1 cellular context compared by ENCODE assay signal in the genomic region with DNA sequence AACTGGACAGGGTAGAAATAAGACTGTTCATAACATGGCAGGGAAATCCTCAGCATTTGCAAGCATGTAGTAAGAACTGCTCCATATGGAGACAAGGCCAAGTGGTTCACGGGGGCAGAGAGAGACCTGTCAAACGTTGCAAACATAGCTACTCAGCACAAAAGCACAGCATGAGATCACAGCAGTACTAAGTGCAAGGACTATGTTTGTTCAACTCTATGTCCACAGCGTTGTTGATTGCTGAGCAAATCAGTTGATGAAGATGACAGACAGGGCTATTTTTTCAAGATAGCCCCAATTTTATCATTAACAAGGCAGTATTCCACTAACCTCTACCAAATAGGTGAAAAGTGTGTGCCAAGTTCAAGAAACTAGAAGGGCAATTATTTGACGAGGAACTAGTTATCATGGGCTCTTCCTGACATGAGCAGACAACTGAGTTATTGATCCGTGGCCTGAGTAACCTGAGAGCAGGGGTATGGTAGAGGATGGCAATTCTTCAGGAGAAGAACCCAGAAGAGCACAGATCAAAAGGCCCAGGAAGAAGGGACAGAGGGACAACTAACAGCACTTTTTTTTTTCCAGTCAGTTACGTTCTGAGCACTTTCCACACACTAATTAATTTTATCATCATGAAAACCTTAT.
A peak's percentile ranks its signal among the peaks of the same experiment; 100 is the strongest.
TF ChIP-seq lines count a peak whose summit lies in the region.

No MANE protein-coding gene starts in this region.

TF ChIP-seq in HepG2, 621 proteins besides CTCF, POLR2A, EP300 and RAD21 (continued from another document and continues in another):
- TF ChIP-seq ZNF441 (CRISPR knock-in tag; IDR thresholded peaks at IDR 0.05; ENCODE audit: borderline replicate concordance) (no peak), ZNF703 (CRISPR knock-in tag; IDR thresholded peaks at IDR 0.05; ENCODE audit: borderline replicate concordance) (no peak), ZBTB1 (CRISPR knock-in tag; IDR thresholded peaks at IDR 0.05; ENCODE audit: borderline replicate concordance) (no peak), ZNF841 (CRISPR knock-in tag; IDR thresholded peaks at IDR 0.05; ENCODE audit: borderline replicate concordance) (no peak), JUNB (CRISPR knock-in tag; IDR thresholded peaks at IDR 0.05; ENCODE audit: borderline replicate concordance) (no peak), ZNF230 (CRISPR knock-in tag; IDR thresholded peaks at IDR 0.05) (no peak), ZFP1 (CRISPR knock-in tag; IDR thresholded peaks at IDR 0.05) (no peak), ZNF333 (CRISPR knock-in tag; IDR thresholded peaks at IDR 0.05; ENCODE audit: borderline replicate concordance) (no peak), EED (CRISPR knock-in tag; IDR thresholded peaks at IDR 0.05) (no peak), ZNF317 (CRISPR knock-in tag; IDR thresholded peaks at IDR 0.05) (no peak), ADNP (CRISPR knock-in tag; IDR thresholded peaks at IDR 0.05) (no peak), TBP (CRISPR knock-in tag; IDR thresholded peaks at IDR 0.05) (no peak), ZNF20 (CRISPR knock-in tag; IDR thresholded peaks at IDR 0.05) (no peak), FOXM1 (CRISPR knock-in tag; IDR thresholded peaks at IDR 0.05) (no peak), ZNF253 (CRISPR knock-in tag; IDR thresholded peaks at IDR 0.05; ENCODE audit: borderline replicate concordance) (no peak), RARG (CRISPR knock-in tag; IDR thresholded peaks at IDR 0.05; ENCODE audit: low read depth) (no peak), TRAFD1 (CRISPR knock-in tag; IDR thresholded peaks at IDR 0.05; ENCODE audit: borderline replicate concordance) (no peak), AGO1 (IDR thresholded peaks at IDR 0.05; ENCODE audit: low read depth, low read length, poor library complexity, severe bottlenecking) (no peak), U2AF2 (IDR thresholded peaks at IDR 0.05; ENCODE audit: low read depth, low read length) (no peak), CENPX (CRISPR knock-in tag; IDR thresholded peaks at IDR 0.05) (no peak), GFI1 (CRISPR knock-in tag; IDR thresholded peaks at IDR 0.05; ENCODE audit: borderline replicate concordance) (no peak), ZNF17 (CRISPR knock-in tag; IDR thresholded peaks at IDR 0.05) (no peak), SMAD3 (CRISPR knock-in tag; IDR thresholded peaks at IDR 0.05) (no peak), ZMYM2 (CRISPR knock-in tag; IDR thresholded peaks at IDR 0.05) (no peak), ZNF607 (CRISPR knock-in tag; IDR thresholded peaks at IDR 0.05; ENCODE audit: borderline replicate concordance) (no peak), ARID3A (IDR thresholded peaks at IDR 0.05; ENCODE audit: low read depth, low read length) (peak; percentile 81), ZNF451 (CRISPR knock-in tag; IDR thresholded peaks at IDR 0.05) (no peak), PAWR (CRISPR knock-in tag; IDR thresholded peaks at IDR 0.05; ENCODE audit: borderline replicate concordance) (no peak), MEIS1 (CRISPR knock-in tag; IDR thresholded peaks at IDR 0.05; ENCODE audit: borderline replicate concordance) (peak; percentile 95; the same call in 1 of the 2 replicates), KMT2B (CRISPR knock-in tag; IDR thresholded peaks at IDR 0.05) (no peak; the same call in 1 of the 2 replicates), ZNF3 (CRISPR knock-in tag; IDR thresholded peaks at IDR 0.05) (no peak), U2AF1 (optimal IDR thresholded peaks at IDR 0.05; ENCODE audit: low read depth, low read length) (no peak), FOXO1 (CRISPR knock-in tag; IDR thresholded peaks at IDR 0.05) (peak; percentile 66; the same call in 1 of the 2 replicates), MAZ (IDR thresholded peaks at IDR 0.05; ENCODE audit: borderline replicate concordance, low read depth, low read length) (no peak), MAZ (CRISPR knock-in tag; IDR thresholded peaks at IDR 0.05; ENCODE audit: low read depth) (no peak), THYN1 (CRISPR knock-in tag; IDR thresholded peaks at IDR 0.05; ENCODE audit: borderline replicate concordance, low read depth) (no peak), SIX1 (CRISPR knock-in tag; IDR thresholded peaks at IDR 0.05; ENCODE audit: borderline replicate concordance) (no peak), ZNF552 (CRISPR knock-in tag; IDR thresholded peaks at IDR 0.05; ENCODE audit: borderline replicate concordance) (no peak), ZNF720 (CRISPR knock-in tag; IDR thresholded peaks at IDR 0.05) (no peak), GATA4 (IDR thresholded peaks at IDR 0.05; ENCODE audit: borderline replicate concordance, low read depth) (no peak)
- TF ChIP-seq, protein P1, sequence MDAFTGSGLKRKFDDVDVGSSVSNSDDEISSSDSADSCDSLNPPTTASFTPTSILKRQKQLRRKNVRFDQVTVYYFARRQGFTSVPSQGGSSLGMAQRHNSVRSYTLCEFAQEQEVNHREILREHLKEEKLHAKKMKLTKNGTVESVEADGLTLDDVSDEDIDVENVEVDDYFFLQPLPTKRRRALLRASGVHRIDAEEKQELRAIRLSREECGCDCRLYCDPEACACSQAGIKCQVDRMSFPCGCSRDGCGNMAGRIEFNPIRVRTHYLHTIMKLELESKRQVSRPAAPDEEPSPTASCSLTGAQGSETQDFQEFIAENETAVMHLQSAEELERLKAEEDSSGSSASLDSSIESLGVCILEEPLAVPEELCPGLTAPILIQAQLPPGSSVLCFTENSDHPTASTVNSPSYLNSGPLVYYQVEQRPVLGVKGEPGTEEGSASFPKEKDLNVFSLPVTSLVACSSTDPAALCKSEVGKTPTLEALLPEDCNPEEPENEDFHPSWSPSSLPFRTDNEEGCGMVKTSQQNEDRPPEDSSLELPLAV (CRISPR knock-in tag; conservative IDR thresholded peaks at IDR 0.05; ENCODE audit: low read depth) = no peak
- TF ChIP-seq, protein P2, sequence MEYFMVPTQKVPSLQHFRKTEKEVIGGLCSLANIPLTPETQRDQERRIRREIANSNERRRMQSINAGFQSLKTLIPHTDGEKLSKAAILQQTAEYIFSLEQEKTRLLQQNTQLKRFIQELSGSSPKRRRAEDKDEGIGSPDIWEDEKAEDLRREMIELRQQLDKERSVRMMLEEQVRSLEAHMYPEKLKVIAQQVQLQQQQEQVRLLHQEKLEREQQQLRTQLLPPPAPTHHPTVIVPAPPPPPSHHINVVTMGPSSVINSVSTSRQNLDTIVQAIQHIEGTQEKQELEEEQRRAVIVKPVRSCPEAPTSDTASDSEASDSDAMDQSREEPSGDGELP (IDR thresholded peaks at IDR 0.05; ENCODE audit: borderline replicate concordance, low read depth) = peak; percentile 30; the same call in 1 of the 2 replicates
- TF ChIP-seq, protein P3, sequence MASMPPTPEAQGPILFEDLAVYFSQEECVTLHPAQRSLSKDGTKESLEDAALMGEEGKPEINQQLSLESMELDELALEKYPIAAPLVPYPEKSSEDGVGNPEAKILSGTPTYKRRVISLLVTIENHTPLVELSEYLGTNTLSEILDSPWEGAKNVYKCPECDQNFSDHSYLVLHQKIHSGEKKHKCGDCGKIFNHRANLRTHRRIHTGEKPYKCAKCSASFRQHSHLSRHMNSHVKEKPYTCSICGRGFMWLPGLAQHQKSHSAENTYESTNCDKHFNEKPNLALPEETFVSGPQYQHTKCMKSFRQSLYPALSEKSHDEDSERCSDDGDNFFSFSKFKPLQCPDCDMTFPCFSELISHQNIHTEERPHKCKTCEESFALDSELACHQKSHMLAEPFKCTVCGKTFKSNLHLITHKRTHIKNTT (CRISPR knock-in tag; IDR thresholded peaks at IDR 0.05) = no peak
- TF ChIP-seq, protein P4, sequence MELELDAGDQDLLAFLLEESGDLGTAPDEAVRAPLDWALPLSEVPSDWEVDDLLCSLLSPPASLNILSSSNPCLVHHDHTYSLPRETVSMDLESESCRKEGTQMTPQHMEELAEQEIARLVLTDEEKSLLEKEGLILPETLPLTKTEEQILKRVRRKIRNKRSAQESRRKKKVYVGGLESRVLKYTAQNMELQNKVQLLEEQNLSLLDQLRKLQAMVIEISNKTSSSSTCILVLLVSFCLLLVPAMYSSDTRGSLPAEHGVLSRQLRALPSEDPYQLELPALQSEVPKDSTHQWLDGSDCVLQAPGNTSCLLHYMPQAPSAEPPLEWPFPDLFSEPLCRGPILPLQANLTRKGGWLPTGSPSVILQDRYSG (CRISPR knock-in tag; IDR thresholded peaks at IDR 0.05) = no peak
- TF ChIP-seq, protein P5, sequence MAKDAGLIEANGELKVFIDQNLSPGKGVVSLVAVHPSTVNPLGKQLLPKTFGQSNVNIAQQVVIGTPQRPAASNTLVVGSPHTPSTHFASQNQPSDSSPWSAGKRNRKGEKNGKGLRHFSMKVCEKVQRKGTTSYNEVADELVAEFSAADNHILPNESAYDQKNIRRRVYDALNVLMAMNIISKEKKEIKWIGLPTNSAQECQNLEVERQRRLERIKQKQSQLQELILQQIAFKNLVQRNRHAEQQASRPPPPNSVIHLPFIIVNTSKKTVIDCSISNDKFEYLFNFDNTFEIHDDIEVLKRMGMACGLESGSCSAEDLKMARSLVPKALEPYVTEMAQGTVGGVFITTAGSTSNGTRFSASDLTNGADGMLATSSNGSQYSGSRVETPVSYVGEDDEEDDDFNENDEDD (CRISPR knock-in tag; IDR thresholded peaks at IDR 0.05; ENCODE audit: borderline replicate concordance) = no peak
- TF ChIP-seq, protein P6, sequence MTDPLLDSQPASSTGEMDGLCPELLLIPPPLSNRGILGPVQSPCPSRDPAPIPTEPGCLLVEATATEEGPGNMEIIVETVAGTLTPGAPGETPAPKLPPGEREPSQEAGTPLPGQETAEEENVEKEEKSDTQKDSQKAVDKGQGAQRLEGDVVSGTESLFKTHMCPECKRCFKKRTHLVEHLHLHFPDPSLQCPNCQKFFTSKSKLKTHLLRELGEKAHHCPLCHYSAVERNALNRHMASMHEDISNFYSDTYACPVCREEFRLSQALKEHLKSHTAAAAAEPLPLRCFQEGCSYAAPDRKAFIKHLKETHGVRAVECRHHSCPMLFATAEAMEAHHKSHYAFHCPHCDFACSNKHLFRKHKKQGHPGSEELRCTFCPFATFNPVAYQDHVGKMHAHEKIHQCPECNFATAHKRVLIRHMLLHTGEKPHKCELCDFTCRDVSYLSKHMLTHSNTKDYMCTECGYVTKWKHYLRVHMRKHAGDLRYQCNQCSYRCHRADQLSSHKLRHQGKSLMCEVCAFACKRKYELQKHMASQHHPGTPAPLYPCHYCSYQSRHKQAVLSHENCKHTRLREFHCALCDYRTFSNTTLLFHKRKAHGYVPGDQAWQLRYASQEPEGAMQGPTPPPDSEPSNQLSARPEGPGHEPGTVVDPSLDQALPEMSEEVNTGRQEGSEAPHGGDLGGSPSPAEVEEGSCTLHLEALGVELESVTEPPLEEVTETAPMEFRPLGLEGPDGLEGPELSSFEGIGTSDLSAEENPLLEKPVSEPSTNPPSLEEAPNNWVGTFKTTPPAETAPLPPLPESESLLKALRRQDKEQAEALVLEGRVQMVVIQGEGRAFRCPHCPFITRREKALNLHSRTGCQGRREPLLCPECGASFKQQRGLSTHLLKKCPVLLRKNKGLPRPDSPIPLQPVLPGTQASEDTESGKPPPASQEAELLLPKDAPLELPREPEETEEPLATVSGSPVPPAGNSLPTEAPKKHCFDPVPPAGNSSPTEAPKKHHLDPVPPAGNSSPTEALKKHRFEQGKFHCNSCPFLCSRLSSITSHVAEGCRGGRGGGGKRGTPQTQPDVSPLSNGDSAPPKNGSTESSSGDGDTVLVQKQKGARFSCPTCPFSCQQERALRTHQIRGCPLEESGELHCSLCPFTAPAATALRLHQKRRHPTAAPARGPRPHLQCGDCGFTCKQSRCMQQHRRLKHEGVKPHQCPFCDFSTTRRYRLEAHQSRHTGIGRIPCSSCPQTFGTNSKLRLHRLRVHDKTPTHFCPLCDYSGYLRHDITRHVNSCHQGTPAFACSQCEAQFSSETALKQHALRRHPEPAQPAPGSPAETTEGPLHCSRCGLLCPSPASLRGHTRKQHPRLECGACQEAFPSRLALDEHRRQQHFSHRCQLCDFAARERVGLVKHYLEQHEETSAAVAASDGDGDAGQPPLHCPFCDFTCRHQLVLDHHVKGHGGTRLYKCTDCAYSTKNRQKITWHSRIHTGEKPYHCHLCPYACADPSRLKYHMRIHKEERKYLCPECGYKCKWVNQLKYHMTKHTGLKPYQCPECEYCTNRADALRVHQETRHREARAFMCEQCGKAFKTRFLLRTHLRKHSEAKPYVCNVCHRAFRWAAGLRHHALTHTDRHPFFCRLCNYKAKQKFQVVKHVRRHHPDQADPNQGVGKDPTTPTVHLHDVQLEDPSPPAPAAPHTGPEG (CRISPR knock-in tag; IDR thresholded peaks at IDR 0.05) = no peak
- TF ChIP-seq, protein P7, sequence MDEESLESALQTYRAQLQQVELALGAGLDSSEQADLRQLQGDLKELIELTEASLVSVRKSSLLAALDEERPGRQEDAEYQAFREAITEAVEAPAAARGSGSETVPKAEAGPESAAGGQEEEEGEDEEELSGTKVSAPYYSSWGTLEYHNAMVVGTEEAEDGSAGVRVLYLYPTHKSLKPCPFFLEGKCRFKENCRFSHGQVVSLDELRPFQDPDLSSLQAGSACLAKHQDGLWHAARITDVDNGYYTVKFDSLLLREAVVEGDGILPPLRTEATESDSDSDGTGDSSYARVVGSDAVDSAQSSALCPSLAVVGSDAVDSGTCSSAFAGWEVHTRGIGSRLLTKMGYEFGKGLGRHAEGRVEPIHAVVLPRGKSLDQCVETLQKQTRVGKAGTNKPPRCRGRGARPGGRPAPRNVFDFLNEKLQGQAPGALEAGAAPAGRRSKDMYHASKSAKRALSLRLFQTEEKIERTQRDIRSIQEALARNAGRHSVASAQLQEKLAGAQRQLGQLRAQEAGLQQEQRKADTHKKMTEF (CRISPR knock-in tag; IDR thresholded peaks at IDR 0.05) = 0 out of 2 replicates have a peak, but pooled peaks have one; percentile 35
